8 cellular contexts compared by ENCODE assay signal in genomic region chr7:100837099-100837836, GRCh38. TPM values are rescaled to one million over a fixed set of nuclear protein-coding genes. Genes with fewer than 3 reads are reported as not detected.
DNase-seq lines count a peak whose midpoint lies in the region; ATAC-seq and TF ChIP-seq lines count a peak whose summit lies in the region.

No MANE protein-coding gene starts in this region.

- H3K27me3 ChIP-seq in ectodermal cell (ENCODE audit: control insufficient read depth, insufficient read depth, low read length, poor library complexity, severe bottlenecking): no peaks in the 10 kb centered on the region
- H3K27me3 ChIP-seq in lung (ENCODE audit: control insufficient read depth, insufficient read depth): no peaks in the 10 kb centered on the region

- H3K27ac ChIP-seq in ectodermal cell (ENCODE audit: insufficient read depth, low read depth, low read length, poor library complexity, severe bottlenecking) (peak overlapping the region; percentile 90), lung (ENCODE audit: low read depth in 1 of 2, low read length in 1 of 2) (peak overlapping the region; percentile 87 to 96)

- H3K36me3 ChIP-seq in ectodermal cell (ENCODE audit: control insufficient read depth, insufficient read depth, low read length): no peaks in the 10 kb centered on the region
- H3K36me3 ChIP-seq in lung (ENCODE audit: control insufficient read depth in 2 of 2, insufficient read depth in 2 of 2, low read length in 2 of 2): no peaks in the 10 kb centered on the region

- H3K4me1 ChIP-seq in ectodermal cell (ENCODE audit: control insufficient read depth, insufficient read depth, low read length) (peaks cover 6% of the 10 kb centered on the region), lung (ENCODE audit: control insufficient read depth in 2 of 2, insufficient read depth in 2 of 2, low read length in 2 of 2) (peaks cover 0 to 4% of the 10 kb centered on the region in 2 donors)

- no peak for TF ChIP-seq CTCF in lung (IDR thresholded peaks at IDR 0.05; ENCODE audit: control extremely low read depth, extremely low read depth)

- DNase-seq in Daoy (ENCODE audit: low read depth): peak; percentile 99
- DNase-seq in NCI-H524 (lab: John Stamatoyannopoulos, UW): peak; percentile 56 to 86
- DNase-seq in activated CD8-positive, alpha-beta memory T cell treated with anti-CD3 and anti-CD28 coated beads for 1 hour (ENCODE audit: extremely low read depth in 1 of 2, low read depth in 1 of 2): peak; percentile 47 to 60
- peak; percentile 93 for DNase-seq in lung (ENCODE audit: low spot score)
- peak; percentile 77 to 80 for DNase-seq in stimulated activated CD4-positive, alpha-beta T cell treated with anti-CD3 and anti-CD28 coated beads, Interleukin-4, amount 100 ng/mL, for 4 hours
- DNase-seq in GF-D8 (lab: John Stamatoyannopoulos, UW): no peak

- ATAC-seq in HG02588 (IDR thresholded peaks at IDR 0.05; ENCODE audit: unreplicated experiment): peak; percentile 89
- ATAC-seq in lung (ENCODE audit: insufficient read depth, low FRiP score): peak; percentile 93

- H3K4me3 ChIP-seq in ectodermal cell (ENCODE audit: insufficient read depth, low read depth, low read length): peak overlapping the region; percentile 40
- H3K4me3 ChIP-seq in lung: peak overlapping the region; percentile 16

- H3K9me3 ChIP-seq in ectodermal cell (ENCODE audit: control insufficient read depth, low read length) (no peaks in the 10 kb centered on the region), lung (ENCODE audit: control insufficient read depth in 2 of 2, insufficient read depth in 1 of 2, low read length in 1 of 2) (no peaks in the 10 kb centered on the region)

- WGBS in ectodermal cell, 2 experiments: 3% methylated on average over 37 of the region's 37 CpGs
- 4 to 5% methylated on average over 37 of the region's 37 CpGs for WGBS in lung, 2 donors

RNA-seq across cellular contexts. Expression of gene EPHB4, which starts 9.9 kb away (rescaled TPM):
- 57.5 and 62.5 TPM in 2 replicates for total RNA-seq in Daoy (2014; rRNA removed; shearing (Covaris generic))
- 95.6 TPM for polyA plus RNA-seq in ectodermal cell (2013, experiment 1 of 4)
- 105 TPM for polyA plus RNA-seq in ectodermal cell (2013, experiment 2 of 4)
- 64.2 TPM for polyA plus RNA-seq in ectodermal cell (2013, experiment 3 of 4)
- 72.0 TPM for polyA plus RNA-seq in ectodermal cell (2013, experiment 4 of 4)
- total RNA-seq in lung: 10 to 100 TPM; 55.2 to 64.2 TPM
- polyA plus RNA-seq in lung: 10 to 100 TPM; 21.7 to 45.7 TPM

RNA-seq across cellular contexts. Expression of gene SLC12A9, which starts 15.2 kb away (rescaled TPM):
- total RNA-seq in Daoy (2014; rRNA removed; shearing (Covaris generic)): 14.1 and 18.1 TPM in 2 replicates
- polyA plus RNA-seq in ectodermal cell (2013, experiment 1 of 4): 25.9 TPM
- polyA plus RNA-seq in ectodermal cell (2013, experiment 2 of 4): 26.2 TPM
- 21.4 TPM for polyA plus RNA-seq in ectodermal cell (2013, experiment 3 of 4)
- 19.9 TPM for polyA plus RNA-seq in ectodermal cell (2013, experiment 4 of 4)
- total RNA-seq in lung: 10 to 100 TPM; 28.5 to 49.1 TPM
- 10 to 100 TPM; 29.2 to 52.6 TPM for polyA plus RNA-seq in lung

RNA-seq across cellular contexts. Expression of gene TRIP6, which starts 29.9 kb away (rescaled TPM):
- total RNA-seq in Daoy (2014; rRNA removed; shearing (Covaris generic)): 203 and 238 TPM in 2 replicates
- 66.3 TPM for polyA plus RNA-seq in ectodermal cell (2013, experiment 1 of 4)
- polyA plus RNA-seq in ectodermal cell (2013, experiment 2 of 4): 57.5 TPM
- polyA plus RNA-seq in ectodermal cell (2013, experiment 3 of 4): 56.4 TPM
- polyA plus RNA-seq in ectodermal cell (2013, experiment 4 of 4): 57.8 TPM
- 10 to 100 TPM; 43.5 to 81.8 TPM for total RNA-seq in lung
- polyA plus RNA-seq in lung: 10 to 100 TPM; 41.4 to 61.2 TPM

RNA-seq across cellular contexts. Expression of gene SRRT, which starts 37.6 kb away (rescaled TPM):
- 93.0 and 116 TPM in 2 replicates for total RNA-seq in Daoy (2014; rRNA removed; shearing (Covaris generic))
- polyA plus RNA-seq in ectodermal cell (2013, experiment 1 of 4): 216 TPM
- 222 TPM for polyA plus RNA-seq in ectodermal cell (2013, experiment 2 of 4)
- 173 TPM for polyA plus RNA-seq in ectodermal cell (2013, experiment 3 of 4)
- polyA plus RNA-seq in ectodermal cell (2013, experiment 4 of 4): 166 TPM
- 100 to 1,000 TPM in 1 of 2 donors, 10 to 100 TPM in 1; 58.5 to 120 TPM for total RNA-seq in lung
- 10 to 100 TPM; 76.1 to 79.8 TPM for polyA plus RNA-seq in lung

RNA-seq across cellular contexts. Expression of gene UFSP1, which starts 52.2 kb away (rescaled TPM):
- total RNA-seq in Daoy (2014; rRNA removed; shearing (Covaris generic)): 4.8 and 6.1 TPM in 2 replicates
- 0.72 TPM for polyA plus RNA-seq in ectodermal cell (2013, experiment 1 of 4)
- polyA plus RNA-seq in ectodermal cell (2013, experiment 2 of 4): 1.5 TPM
- polyA plus RNA-seq in ectodermal cell (2013, experiment 3 of 4): 1.9 TPM
- 1.7 TPM for polyA plus RNA-seq in ectodermal cell (2013, experiment 4 of 4)
- total RNA-seq in lung: 1 to 10 TPM; 1.5 to 5.8 TPM
- polyA plus RNA-seq in lung: 1 to 10 TPM; 5.2 to 6.2 TPM
